23 cellular contexts compared by ENCODE assay signal in the genomic region with DNA sequence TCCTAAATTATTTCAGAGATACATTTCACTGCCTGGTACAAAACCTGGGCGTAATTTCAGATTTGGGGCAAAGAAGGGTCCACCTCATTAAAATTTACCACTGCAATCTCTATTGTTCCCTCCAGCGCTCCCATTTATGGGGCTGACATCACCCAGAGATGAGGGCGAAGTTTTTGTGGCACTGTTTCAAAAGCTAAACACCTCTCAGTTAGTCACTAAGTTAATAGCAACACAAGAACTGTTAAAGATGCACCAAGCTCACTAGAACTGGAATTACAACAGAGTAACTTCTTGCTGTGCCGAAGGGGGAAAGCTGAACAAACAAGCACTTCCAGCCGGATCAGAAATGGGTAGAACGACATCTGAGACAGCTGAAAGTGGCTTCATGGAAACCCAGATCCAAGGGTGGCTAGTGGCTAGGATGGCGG.
DNase-seq lines count a peak whose midpoint lies in the region; ATAC-seq and TF ChIP-seq lines count a peak whose summit lies in the region.
"Had no signal": no experiment of that assay in that cellular context is flagged by ENCODE, and none has a peak within 500 bp of the region (broad histone marks: within the 10 kb centered on the region; RNA-seq: fewer than 3 reads in every experiment).

No MANE protein-coding gene starts in this region.

- H3K4me3 Mint-ChIP-seq in GM23338 = no peak overlapping the region
- H3K4me3 Mint-ChIP-seq: B cell; CD4-positive, alpha-beta T cell; CD8-positive, alpha-beta T cell had no signal

- no peaks in the 10 kb centered on the region for H3K27me3 ChIP-seq in GM23338 (ENCODE audit: insufficient read depth)
- no peaks in the 10 kb centered on the region for H3K27me3 ChIP-seq in MG63
- H3K27me3 ChIP-seq: BLaER1 treated with 17β-estradiol and CSF1 and Interleukin-3, amounts not matched to agents 10 nM and 100 nM had no signal

- no peak overlapping the region for H3K4me2 ChIP-seq in GM23338
- H3K4me2 ChIP-seq: A549; BLaER1 treated with 17β-estradiol and CSF1 and Interleukin-3, amounts not matched to agents 10 nM and 100 nM had no signal

- peak overlapping the region; percentile 35; the same call in 1 of the 2 replicates for H2AFZ ChIP-seq in GM23338

- no peaks in the 10 kb centered on the region for H3K9me3 ChIP-seq in MG63
- H3K9me3 ChIP-seq: A549; BLaER1 treated with 17β-estradiol and CSF1 and Interleukin-3, amounts not matched to agents 10 nM and 100 nM had no signal

- no peak overlapping the region for H3K27ac Mint-ChIP-seq in GM23338
- H3K27ac Mint-ChIP-seq: B cell; CD4-positive, alpha-beta T cell; CD8-positive, alpha-beta T cell had no signal

- no peaks in the 10 kb centered on the region for H3K4me1 ChIP-seq in GM23338 (ENCODE audit: insufficient read depth)
- H3K4me1 ChIP-seq: A549 had no signal

- H3K9me3 Mint-ChIP-seq in GM23338 = no peaks in the 10 kb centered on the region
- H3K9me3 Mint-ChIP-seq: CD4-positive, alpha-beta T cell; CD8-positive, alpha-beta T cell had no signal

- TF ChIP-seq CTCF in GM23338 (conservative IDR thresholded peaks at IDR 0.05; ENCODE audit: low read depth in 2 of 2) = no peak

- H3K27me3 Mint-ChIP-seq in GM23338 (ENCODE audit: insufficient read depth, low read depth, poor library complexity) = no peaks in the 10 kb centered on the region
- H3K27me3 Mint-ChIP-seq: CD4-positive, alpha-beta T cell had no signal

- H3K27ac ChIP-seq in GM23338 (ENCODE audit: low read depth) (no peak overlapping the region), caudate nucleus (ENCODE audit: low read depth, low read length) (no peak overlapping the region)
- H3K27ac ChIP-seq: 22Rv1; A549; BLaER1 treated with 17β-estradiol and CSF1 and Interleukin-3, amounts not matched to agents 10 nM and 100 nM; C4-2B had no signal

- H3K4me3 ChIP-seq in GM23338 (no peak overlapping the region), MG63 (no peak overlapping the region)
- H3K4me3 ChIP-seq: A549; BLaER1 treated with 17β-estradiol and CSF1 and Interleukin-3, amounts not matched to agents 10 nM and 100 nM had no signal

- H3K4me1 Mint-ChIP-seq in GM23338 = no peaks in the 10 kb centered on the region
- H3K4me1 Mint-ChIP-seq: B cell had no signal

- ATAC-seq in GM23338 (no peak), GM18861 (IDR thresholded peaks at IDR 0.05; ENCODE audit: unreplicated experiment) (no peak)
- ATAC-seq: A549; CD8-positive, alpha-beta T cell had no signal

- no peaks in the 10 kb centered on the region for H3K36me3 ChIP-seq in GM23338 (ENCODE audit: insufficient read depth)
- no peaks in the 10 kb centered on the region for H3K36me3 ChIP-seq in MG63
- H3K36me3 ChIP-seq: BLaER1 treated with 17β-estradiol and CSF1 and Interleukin-3, amounts not matched to agents 10 nM and 100 nM had no signal

- no peaks in the 10 kb centered on the region for H3K9me2 ChIP-seq in GM23338 (ENCODE audit: insufficient read depth)

- H3K36me3 Mint-ChIP-seq in GM23338 (ENCODE audit: low read depth) = no peaks in the 10 kb centered on the region
- H3K36me3 Mint-ChIP-seq: CD8-positive, alpha-beta T cell had no signal

- peak; percentile 17 for DNase-seq in Daoy (ENCODE audit: low read depth)
- DNase-seq in GM23338 (ENCODE audit: low spot score) = no peak
- DNase-seq in LoVo (ENCODE audit: low spot score) = peak; percentile 20
- peak; percentile 7 for DNase-seq in MG63
- no peak for DNase-seq in caudate nucleus (lab: John Stamatoyannopoulos, UW)
- DNase-seq in COLO829 (ENCODE audit: low spot score) = no peak
- DNase-seq in nucleus accumbens (lab: John Stamatoyannopoulos, UW) = no peak
- DNase-seq: AML-193; CD4-positive, alpha-beta T cell; CD8-positive, alpha-beta T cell; COR-L47; DMS 273 treated with DMSO at 0.1 percent for 48 hours; DMS153; DMS53; DMS79; DND-41; GF-D8 had no signal

- H3F3A ChIP-seq in GM23338 (replicated peaks; ENCODE audit: low read depth) = no peaks in the 10 kb centered on the region

- H3K79me2 ChIP-seq in GM23338 (replicated peaks; ENCODE audit: insufficient read depth) = no peaks in the 10 kb centered on the region

- H4K20me1 ChIP-seq in GM23338 (replicated peaks; ENCODE audit: insufficient read depth) = no peaks in the 10 kb centered on the region
- H4K20me1 ChIP-seq: BLaER1 treated with 17β-estradiol and CSF1 and Interleukin-3, amounts not matched to agents 10 nM and 100 nM had no signal

TF ChIP-seq in GM23338, 12 proteins besides CTCF, POLR2A, EP300 and RAD21 (continues in another document):
- TF ChIP-seq EZH2phosphoT487 (IDR thresholded peaks at IDR 0.05; ENCODE audit: unreplicated experiment) (no peak), ZNF331 (CRISPR knock-in tag; IDR thresholded peaks at IDR 0.05; ENCODE audit: low read depth) (no peak), CREB1 (CRISPR knock-in tag; IDR thresholded peaks at IDR 0.05; ENCODE audit: low read depth) (no peak), STAT1 (IDR thresholded peaks at IDR 0.05; ENCODE audit: unreplicated experiment) (no peak), JUNB (IDR thresholded peaks at IDR 0.05; ENCODE audit: unreplicated experiment) (no peak), EZH2 (IDR thresholded peaks at IDR 0.05; ENCODE audit: low read depth, unreplicated experiment) (no peak)
- TF ChIP-seq, protein P1, sequence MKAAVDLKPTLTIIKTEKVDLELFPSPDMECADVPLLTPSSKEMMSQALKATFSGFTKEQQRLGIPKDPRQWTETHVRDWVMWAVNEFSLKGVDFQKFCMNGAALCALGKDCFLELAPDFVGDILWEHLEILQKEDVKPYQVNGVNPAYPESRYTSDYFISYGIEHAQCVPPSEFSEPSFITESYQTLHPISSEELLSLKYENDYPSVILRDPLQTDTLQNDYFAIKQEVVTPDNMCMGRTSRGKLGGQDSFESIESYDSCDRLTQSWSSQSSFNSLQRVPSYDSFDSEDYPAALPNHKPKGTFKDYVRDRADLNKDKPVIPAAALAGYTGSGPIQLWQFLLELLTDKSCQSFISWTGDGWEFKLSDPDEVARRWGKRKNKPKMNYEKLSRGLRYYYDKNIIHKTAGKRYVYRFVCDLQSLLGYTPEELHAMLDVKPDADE (IDR thresholded peaks at IDR 0.05) = no peak
- TF ChIP-seq, protein P2, sequence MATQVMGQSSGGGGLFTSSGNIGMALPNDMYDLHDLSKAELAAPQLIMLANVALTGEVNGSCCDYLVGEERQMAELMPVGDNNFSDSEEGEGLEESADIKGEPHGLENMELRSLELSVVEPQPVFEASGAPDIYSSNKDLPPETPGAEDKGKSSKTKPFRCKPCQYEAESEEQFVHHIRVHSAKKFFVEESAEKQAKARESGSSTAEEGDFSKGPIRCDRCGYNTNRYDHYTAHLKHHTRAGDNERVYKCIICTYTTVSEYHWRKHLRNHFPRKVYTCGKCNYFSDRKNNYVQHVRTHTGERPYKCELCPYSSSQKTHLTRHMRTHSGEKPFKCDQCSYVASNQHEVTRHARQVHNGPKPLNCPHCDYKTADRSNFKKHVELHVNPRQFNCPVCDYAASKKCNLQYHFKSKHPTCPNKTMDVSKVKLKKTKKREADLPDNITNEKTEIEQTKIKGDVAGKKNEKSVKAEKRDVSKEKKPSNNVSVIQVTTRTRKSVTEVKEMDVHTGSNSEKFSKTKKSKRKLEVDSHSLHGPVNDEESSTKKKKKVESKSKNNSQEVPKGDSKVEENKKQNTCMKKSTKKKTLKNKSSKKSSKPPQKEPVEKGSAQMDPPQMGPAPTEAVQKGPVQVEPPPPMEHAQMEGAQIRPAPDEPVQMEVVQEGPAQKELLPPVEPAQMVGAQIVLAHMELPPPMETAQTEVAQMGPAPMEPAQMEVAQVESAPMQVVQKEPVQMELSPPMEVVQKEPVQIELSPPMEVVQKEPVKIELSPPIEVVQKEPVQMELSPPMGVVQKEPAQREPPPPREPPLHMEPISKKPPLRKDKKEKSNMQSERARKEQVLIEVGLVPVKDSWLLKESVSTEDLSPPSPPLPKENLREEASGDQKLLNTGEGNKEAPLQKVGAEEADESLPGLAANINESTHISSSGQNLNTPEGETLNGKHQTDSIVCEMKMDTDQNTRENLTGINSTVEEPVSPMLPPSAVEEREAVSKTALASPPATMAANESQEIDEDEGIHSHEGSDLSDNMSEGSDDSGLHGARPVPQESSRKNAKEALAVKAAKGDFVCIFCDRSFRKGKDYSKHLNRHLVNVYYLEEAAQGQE (IDR thresholded peaks at IDR 0.05; ENCODE audit: unreplicated experiment) = no peak

Comparison
In these comparisons a context has a peak if more than half of its experiments do, and no peak if none do; other contexts are left out.
1. DNase-seq: peak in Daoy (single experiment), LoVo (single experiment) and MG63 (single experiment); none in GM23338 (single experiment), caudate nucleus (0 of 61), COLO829 (single experiment) and nucleus accumbens (0 of 56).